In genomic region chr22:39219071-39220050, GRCh38 we compare ENCODE assay signal across 13 cellular contexts. TPM values are rescaled to one million over a fixed set of nuclear protein-coding genes. Genes with fewer than 3 reads are reported as not detected.
A peak's percentile ranks its signal among the peaks of the same experiment; 100 is the strongest.
DNase-seq lines count a peak whose midpoint lies in the region; ATAC-seq and TF ChIP-seq lines count a peak whose summit lies in the region.
"Had no signal": no experiment of that assay in that cellular context is flagged by ENCODE, and none has a peak within 500 bp of the region (broad histone marks: within the 10 kb centered on the region; RNA-seq: fewer than 3 reads in every experiment).

No MANE protein-coding gene starts in this region.

- CTCF ChIA-PET in RWPE1 (lab: Yijun Ruan, JAX): no interaction called here

- H3K27me3 ChIP-seq in mesendoderm (ENCODE audit: insufficient read depth, low read length, poor library complexity): no peaks in the 10 kb centered on the region
- H3K27me3 ChIP-seq in gastroesophageal sphincter: peaks cover 40% of the 10 kb centered on the region

- ATAC-seq in GM18502 (IDR thresholded peaks at IDR 0.05; ENCODE audit: poor library complexity, unreplicated experiment): no peak
- no peak for ATAC-seq in gastroesophageal sphincter
- ATAC-seq: naive thymus-derived CD4-positive, alpha-beta T cell; stimulated activated naive B cell treated with anti-CD40 and anti-IgM and Interleukin-4, amounts not matched to agents 10 μg/mL and 1 μg/mL and 100 μg/mL, for 72 hours had no signal

- no peak overlapping the region for H3K4ac ChIP-seq in mesendoderm (ENCODE audit: low read depth, low read length)

- H3K23ac ChIP-seq in mesendoderm (ENCODE audit: low read length): no peak overlapping the region

- no peak overlapping the region for H3K27ac ChIP-seq in mesendoderm (ENCODE audit: low read depth, low read length)
- no peak overlapping the region for H3K27ac ChIP-seq in gastroesophageal sphincter
- H3K27ac ChIP-seq in RWPE1: no peak overlapping the region

- TF ChIP-seq POLR2A in gastroesophageal sphincter (IDR thresholded peaks at IDR 0.05): no peak

- TF ChIP-seq CTCF in gastroesophageal sphincter (IDR thresholded peaks at IDR 0.05): no peak
- TF ChIP-seq CTCF in RWPE1 (conservative IDR thresholded peaks at IDR 0.05; ENCODE audit: low read depth): no peak

- no peaks in the 10 kb centered on the region for H3K4me1 ChIP-seq in mesendoderm (ENCODE audit: control insufficient read depth, low read depth, low read length)
- no peaks in the 10 kb centered on the region for H3K4me1 ChIP-seq in gastroesophageal sphincter

- TF ChIP-seq EP300 in gastroesophageal sphincter (IDR thresholded peaks at IDR 0.05): no peak

- H3K36me3 ChIP-seq in mesendoderm (ENCODE audit: control insufficient read depth, insufficient read depth, low read length): no peaks in the 10 kb centered on the region
- peaks cover 0 to 29% of the 10 kb centered on the region in 2 donors for H3K36me3 ChIP-seq in gastroesophageal sphincter

- no peak overlapping the region for H2BK120ac ChIP-seq in mesendoderm (ENCODE audit: low read depth, low read length)

- no peak overlapping the region for H3K56ac ChIP-seq in mesendoderm (ENCODE audit: low read length)

- H3K9me3 ChIP-seq in gastroesophageal sphincter: peaks cover 0 to 8% (median 0%) of the 10 kb centered on the region in 3 donors
- H3K9me3 ChIP-seq: SK-N-SH had no signal

- H3K9ac ChIP-seq in mesendoderm (ENCODE audit: low read length): no peak overlapping the region
- H3K9ac ChIP-seq: SK-N-SH had no signal

- H4K8ac ChIP-seq in mesendoderm (ENCODE audit: low read depth, low read length): no peak overlapping the region

- no peaks in the 10 kb centered on the region for H3K79me1 ChIP-seq in mesendoderm (ENCODE audit: low read length)

- no peak overlapping the region for H2AK5ac ChIP-seq in mesendoderm (ENCODE audit: low read length)

- no peaks in the 10 kb centered on the region for H3K79me2 ChIP-seq in mesendoderm (ENCODE audit: control insufficient read depth, insufficient read depth, low read length)

- H2BK15ac ChIP-seq in mesendoderm (replicated peaks; ENCODE audit: low read depth): no peak overlapping the region

- no peak overlapping the region for H2BK5ac ChIP-seq in mesendoderm (ENCODE audit: low read length)

- no peak overlapping the region for H3K4me3 ChIP-seq in mesendoderm (ENCODE audit: low read length)
- no peak overlapping the region for H3K4me3 ChIP-seq in gastroesophageal sphincter

- no peak overlapping the region for H3K4me2 ChIP-seq in mesendoderm (ENCODE audit: low read length)
- H3K4me2 ChIP-seq: SK-N-SH had no signal

- no peak overlapping the region for H4K5ac ChIP-seq in mesendoderm (ENCODE audit: low read length)

- POLR2A ChIA-PET in RWPE1 (lab: Yijun Ruan, JAX; ENCODE audit: low non-redundant PET): no interaction called here

- H3K18ac ChIP-seq in mesendoderm (ENCODE audit: low read length): no peak overlapping the region

- DNase-seq in ACHN (peak; percentile 17), COR-L47 (lab: John Stamatoyannopoulos, UW) (peak; percentile 6), SW480 (ENCODE audit: low spot score) (peak; percentile 25), mesendoderm (peak; percentile 75), RWPE1 (ENCODE audit: low spot score) (no peak), cerebellar nuclear complex (lab: John Stamatoyannopoulos, UW) (no peak)
- DNase-seq: C1 segment of cervical spinal cord; NCI-H2171; SK-N-SH; stimulated activated naive B cell treated with anti-CD40 and anti-IgM and Interleukin-4, amounts not matched to agents 10 μg/mL and 1 μg/mL and 100 μg/mL, for 72 hours had no signal

- in situ Hi-C loops in ACHN (cut with HindIII; ENCODE audit: low pct_ligation_motif_present, low pct_unique_long_range_greater_than_20kb, low sequenced_read_pairs): no loop called here

- no CpG with 5 or more reads among the region's 16 CpGs for WGBS in mesendoderm (ENCODE audit: extremely low coverage, insufficient coverage, low lambda C conversion rate)
- WGBS in gastroesophageal sphincter (ENCODE audit: low coverage in 1 of 2), 2 donors: 54 to 60% methylated on average over 1 to 8 of the region's 16 CpGs

RNA-seq across cellular contexts. Expression of gene PDGFB, which starts 25.4 kb away (rescaled TPM):
- polyA plus RNA-seq in mesendoderm (2013, experiment 1 of 2): 3.6 TPM
- 3.7 TPM for polyA plus RNA-seq in mesendoderm (2013, experiment 2 of 2)
- 10 to 100 TPM in 3 of 4 donors, 1 to 10 TPM in 1; 7.1 to 27.9 (median 15.1) TPM for total RNA-seq in gastroesophageal sphincter

Comparison
In these comparisons a context has a peak if more than half of its experiments do, and no peak if none do; other contexts are left out.
1. DNase-seq: peak in ACHN (single experiment), COR-L47 (single experiment), SW480 (single experiment) and mesendoderm (single experiment); none in RWPE1 (single experiment) and cerebellar nuclear complex (0 of 2).